ENCODE assay signal across 34 cellular contexts in the genomic region with DNA sequence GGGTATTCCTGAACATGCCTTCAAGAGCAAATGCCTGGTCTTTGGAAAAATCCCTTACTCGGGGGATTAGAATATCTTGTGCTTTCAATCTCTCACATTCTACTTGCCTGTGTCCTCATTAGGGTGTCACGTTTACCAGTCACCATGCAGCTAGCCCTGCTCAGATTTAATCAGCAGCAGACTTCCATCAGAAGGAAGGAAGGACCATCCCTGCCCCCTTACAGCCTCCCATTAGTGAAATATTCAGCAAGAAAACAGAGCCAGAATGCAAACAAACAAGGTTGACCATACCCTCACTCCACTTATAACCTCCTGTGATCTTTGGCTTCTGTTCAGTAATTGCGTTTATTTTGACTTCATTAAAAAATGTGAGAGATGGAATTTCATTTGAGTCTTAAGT.
"Had no signal": no experiment of that assay in that cellular context is flagged by ENCODE, and none has a peak within 500 bp of the region (broad histone marks: within the 10 kb centered on the region; RNA-seq: fewer than 3 reads in every experiment).

No MANE protein-coding gene starts in this region.

- H3K36me3 Mint-ChIP-seq: activated CD4-positive, alpha-beta memory T cell treated with anti-CD3 and anti-CD28 coated beads for 36 hours; activated naive CD4-positive, alpha-beta T cell treated with anti-CD3 and anti-CD28 coated beads, Interleukin-2, amount 50 U/mL, for 72 hours; activated naive CD8-positive, alpha-beta T cell treated with anti-CD3 and anti-CD28 coated beads for 36 hours had no signal

- H3K27ac Mint-ChIP-seq: activated B cell treated with CpG ODN at 0.5 μM for 24 hours; activated CD4-positive, alpha-beta memory T cell treated with anti-CD3 and anti-CD28 coated beads for 36 hours; activated CD8-positive, alpha-beta T cell treated with anti-CD3 and anti-CD28 coated beads for 36 hours; activated naive CD4-positive, alpha-beta T cell treated with anti-CD3 and anti-CD28 coated beads for 36 hours; activated naive CD4-positive, alpha-beta T cell treated with anti-CD3 and anti-CD28 coated beads, Interleukin-2, amount 50 U/mL, for 72 hours; activated naive CD8-positive, alpha-beta T cell treated with anti-CD3 and anti-CD28 coated beads for 36 hours; activated T-cell treated with anti-CD3 and anti-CD28 coated beads, Interleukin-2, amount 50 U/mL, for 72 hours; activated T-helper 1 cell treated with anti-CD3 and anti-CD28 coated beads, Interleukin-12 subunit alpha, Interleukin-12 subunit beta, Interleukin-2, Interleukin-4 antibody, amounts not matched to agents 30 ng/mL and 10 ng/mL and 1 ng/mL, durations not matched to agents 14 hours and 24 hours and 36 hours; activated T-helper 17 cell treated with anti-CD3 and anti-CD28 coated beads, Interleukin-2, amount 50 U/mL, for 72 hours; T-helper 1 cell treated with Interleukin-12 subunit alpha and Interleukin-12 subunit beta and Interleukin-4 antibody, amounts not matched to agents 30 μg/mL and 1 μg/mL, for 36 hours; T-helper 2 cell treated with Interferon-gamma antibody and Interleukin-4, amounts not matched to agents 5 μg/mL and 100 μg/mL, for 36 hours had no signal

- H3K27ac ChIP-seq: adrenal gland, body of pancreas, brain microvascular endothelial cell, breast epithelium, VCaP had no signal

- ATAC-seq: activated CD8-positive, alpha-beta T cell treated with anti-CD3 and anti-CD28 coated beads for 36 hours; activated naive CD4-positive, alpha-beta T cell treated with anti-CD3 and anti-CD28 coated beads, Interleukin-2, amount 50 U/mL, for 72 hours; activated T-cell treated with anti-CD3 and anti-CD28 coated beads, Interleukin-2, amount 50 U/mL, for 4 hours; activated T-cell treated with anti-CD3 and anti-CD28 coated beads, Interleukin-2, amount 50 U/mL, for 72 hours; activated T-helper 17 cell treated with anti-CD3 and anti-CD28 coated beads, Interleukin-2, amount 50 U/mL, for 72 hours; body of pancreas had no signal

- H3K9me3 ChIP-seq: adrenal gland, body of pancreas, breast epithelium had no signal

- H3K4me1 ChIP-seq: adrenal gland had no signal

- H3K4me1 Mint-ChIP-seq: activated B cell treated with CpG ODN at 0.5 μM for 24 hours; activated naive CD8-positive, alpha-beta T cell treated with anti-CD3 and anti-CD28 coated beads for 36 hours; activated T-helper 17 cell treated with anti-CD3 and anti-CD28 coated beads, Interleukin-2, amount 50 U/mL, for 72 hours had no signal

- H3K4me3 ChIP-seq: adrenal gland, body of pancreas, breast epithelium had no signal

- H3K27me3 Mint-ChIP-seq: activated B cell treated with CpG ODN at 0.5 μM for 24 hours; activated CD4-positive, alpha-beta memory T cell treated with anti-CD3 and anti-CD28 coated beads for 36 hours; activated CD8-positive, alpha-beta T cell treated with anti-CD3 and anti-CD28 coated beads for 36 hours; activated naive CD8-positive, alpha-beta T cell treated with anti-CD3 and anti-CD28 coated beads for 36 hours had no signal

- DNase-seq: activated B cell treated with CpG ODN at 0.5 μM for 24 hours; activated CD4-positive, alpha-beta memory T cell treated with anti-CD3 and anti-CD28 coated beads for 36 hours; activated CD4-positive, alpha-beta T cell treated with anti-CD3 and anti-CD28 coated beads for 48 hours; activated CD4-positive, alpha-beta T cell treated with anti-CD3 and anti-CD28 coated beads, Interleukin-2, amount 50 U/mL, for 1 hour; activated CD4-positive, alpha-beta T cell treated with anti-CD3 and anti-CD28 coated beads, Interleukin-2, amount 50 U/mL, for 4 hours; activated CD4-positive, CD25-positive, alpha-beta regulatory T cell treated with anti-CD3 and anti-CD28 coated beads, Interleukin-2, amount 50 U/mL, for 72 hours; activated CD8-positive, alpha-beta memory T cell treated with anti-CD3 and anti-CD28 coated beads, Interleukin-2, amount 50 U/mL, for 4 hours; activated CD8-positive, alpha-beta T cell treated with anti-CD3 and anti-CD28 coated beads for 36 hours; activated effector memory CD4-positive, alpha-beta T cell treated with anti-CD3 and anti-CD28 coated beads, Interleukin-2, amount 50 U/mL, for 16 hours; activated gamma-delta T cell treated with Interleukin-2 at 50 U/mL for 16 hours; activated naive CD4-positive, alpha-beta T cell; activated naive CD4-positive, alpha-beta T cell treated with anti-CD3 and anti-CD28 coated beads for 36 hours; activated naive CD4-positive, alpha-beta T cell treated with anti-CD3 and anti-CD28 coated beads, Interleukin-2, amount 50 U/mL, for 16 hours; activated naive CD8-positive, alpha-beta T cell treated with anti-CD3 and anti-CD28 coated beads for 36 hours; activated T-cell treated with anti-CD3 and anti-CD28 coated beads for 4 hours; activated T-cell treated with anti-CD3 and anti-CD28 coated beads, Interleukin-2, amount 50 U/mL, for 1 hour; activated T-cell treated with anti-CD3 and anti-CD28 coated beads, Interleukin-2, amount 50 U/mL, for 4 hours; activated T-cell treated with anti-CD3 and anti-CD28 coated beads, Interleukin-2, amount 50 U/mL, for 72 hours; adrenal gland; amniotic stem cell; aorta; body of pancreas; brain microvascular endothelial cell; central memory CD4-positive, alpha-beta T cell; T-helper 1 cell; T-helper 2 cell; T-helper 9 cell had no signal

- H3K27me3 ChIP-seq: body of pancreas, brain microvascular endothelial cell, breast epithelium had no signal

- H3K9me3 Mint-ChIP-seq: activated CD4-positive, alpha-beta memory T cell treated with anti-CD3 and anti-CD28 coated beads for 36 hours; activated CD8-positive, alpha-beta T cell treated with anti-CD3 and anti-CD28 coated beads for 36 hours; activated naive CD4-positive, alpha-beta T cell treated with anti-CD3 and anti-CD28 coated beads for 36 hours; activated naive CD4-positive, alpha-beta T cell treated with anti-CD3 and anti-CD28 coated beads, Interleukin-2, amount 50 U/mL, for 72 hours; activated naive CD8-positive, alpha-beta T cell treated with anti-CD3 and anti-CD28 coated beads for 36 hours; activated T-cell treated with anti-CD3 and anti-CD28 coated beads, Interleukin-2, amount 50 U/mL, for 4 hours; activated T-cell treated with anti-CD3 and anti-CD28 coated beads, Interleukin-2, amount 50 U/mL, for 72 hours; activated T-helper 1 cell treated with anti-CD3 and anti-CD28 coated beads, Interleukin-12 subunit alpha, Interleukin-12 subunit beta, Interleukin-2, Interleukin-4 antibody, amounts not matched to agents 30 ng/mL and 10 ng/mL and 1 ng/mL, durations not matched to agents 14 hours and 24 hours and 36 hours; activated T-helper 17 cell treated with anti-CD3 and anti-CD28 coated beads, Interleukin-2, amount 50 U/mL, for 72 hours; T-helper 1 cell treated with Interleukin-12 subunit alpha and Interleukin-12 subunit beta and Interleukin-4 antibody, amounts not matched to agents 30 μg/mL and 1 μg/mL, for 36 hours; T-helper 2 cell treated with Interferon-gamma antibody and Interleukin-4, amounts not matched to agents 5 μg/mL and 100 μg/mL, for 36 hours had no signal

- H3K4me3 Mint-ChIP-seq: activated B cell treated with CpG ODN at 0.5 μM for 24 hours; activated CD4-positive, alpha-beta memory T cell treated with anti-CD3 and anti-CD28 coated beads for 36 hours; activated CD8-positive, alpha-beta T cell treated with anti-CD3 and anti-CD28 coated beads for 36 hours; activated naive CD4-positive, alpha-beta T cell treated with anti-CD3 and anti-CD28 coated beads for 36 hours; activated naive CD8-positive, alpha-beta T cell treated with anti-CD3 and anti-CD28 coated beads for 36 hours; activated T-cell treated with anti-CD3 and anti-CD28 coated beads, Interleukin-2, amount 50 U/mL, for 4 hours; activated T-cell treated with anti-CD3 and anti-CD28 coated beads, Interleukin-2, amount 50 U/mL, for 72 hours; activated T-helper 1 cell treated with anti-CD3 and anti-CD28 coated beads, Interleukin-12 subunit alpha, Interleukin-12 subunit beta, Interleukin-2, Interleukin-4 antibody, amounts not matched to agents 30 ng/mL and 10 ng/mL and 1 ng/mL, durations not matched to agents 14 hours and 24 hours and 36 hours; activated T-helper 17 cell treated with anti-CD3 and anti-CD28 coated beads, Interleukin-2, amount 50 U/mL, for 72 hours; T-helper 1 cell treated with Interleukin-12 subunit alpha and Interleukin-12 subunit beta and Interleukin-4 antibody, amounts not matched to agents 30 μg/mL and 1 μg/mL, for 36 hours; T-helper 2 cell treated with Interferon-gamma antibody and Interleukin-4, amounts not matched to agents 5 μg/mL and 100 μg/mL, for 36 hours had no signal
